In the genomic region with DNA sequence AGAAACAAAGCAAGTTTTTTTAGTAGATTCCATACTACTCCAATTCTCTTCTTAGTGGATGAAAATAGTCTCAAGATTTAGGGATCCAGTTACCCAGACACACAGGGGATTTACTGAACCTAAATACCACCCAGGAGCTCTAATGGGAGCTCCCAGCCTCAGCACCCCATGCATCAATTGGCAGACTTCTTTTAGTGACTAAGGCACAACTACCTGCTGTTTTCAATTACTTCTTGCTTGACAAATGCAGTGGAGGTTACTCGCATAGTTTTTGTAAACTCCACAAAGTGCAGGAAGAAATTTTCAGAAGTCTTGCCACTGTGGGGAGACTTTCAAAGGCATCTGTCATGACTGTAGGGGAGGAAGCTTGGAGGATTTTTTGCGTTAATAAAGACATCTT, we compare ENCODE assay signal across 19 cellular contexts.
"Had no signal": no experiment of that assay in that cellular context is flagged by ENCODE, and none has a peak within 500 bp of the region (broad histone marks: within the 10 kb centered on the region; RNA-seq: fewer than 3 reads in every experiment).

No MANE protein-coding gene starts in this region.

- H3K27me3 ChIP-seq: colonic mucosa, heart right ventricle, neutrophil, pancreas, testis, upper lobe of left lung had no signal

- H3K36me3 ChIP-seq: colonic mucosa, heart right ventricle, neutrophil, pancreas, spleen, upper lobe of left lung had no signal

- H3K27ac ChIP-seq: colonic mucosa, heart right ventricle, neutrophil, pancreas, spleen, testis, upper lobe of left lung had no signal

- DNase-seq: activated CD4-positive, alpha-beta memory T cell treated with anti-CD3 and anti-CD28 coated beads, Interleukin-2, amount 10 ng/mL, durations not matched to agents 7 days and 5 days; activated CD4-positive, alpha-beta T cell treated with anti-CD3 and anti-CD28 coated beads for 48 hours; activated CD4-positive, CD25-positive, alpha-beta regulatory T cell; activated CD8-positive, alpha-beta memory T cell treated with anti-CD3 and anti-CD28 coated beads, Interleukin-2, amount 10 ng/mL, durations not matched to agents 7 days and 5 days; amniotic stem cell; colonic mucosa; endodermal cell; heart right ventricle; mesenchymal stem cell; mucosa of descending colon; naive B cell; pancreas; spleen; stimulated activated CD4-positive, alpha-beta T cell treated with anti-CD3 and anti-CD28 coated beads, Interleukin-4, amount 100 ng/mL, for 4 hours; testis; upper lobe of left lung had no signal

- H3K4me3 ChIP-seq: colonic mucosa, heart right ventricle, mucosa of descending colon, pancreas, spleen, testis, upper lobe of left lung had no signal

- ATAC-seq: activated CD8-positive, alpha-beta memory T cell treated with anti-CD3 and anti-CD28 coated beads, Interleukin-2, amount 10 ng/mL, durations not matched to agents 7 days and 5 days; heart right ventricle; mucosa of descending colon; pancreas; sciatic nerve; stimulated activated memory B cell treated with anti-CD40 and anti-IgM and Interleukin-4, amounts not matched to agents 10 μg/mL and 1 μg/mL and 100 μg/mL, for 72 hours had no signal

- H3K4me1 ChIP-seq: colonic mucosa, spleen, testis had no signal

- H3K9me3 ChIP-seq: colonic mucosa, heart right ventricle, mucosa of descending colon, neutrophil, pancreas, spleen, testis, upper lobe of left lung had no signal
